Comparison of ENCODE assay signal across 8 cellular contexts in the genomic region with DNA sequence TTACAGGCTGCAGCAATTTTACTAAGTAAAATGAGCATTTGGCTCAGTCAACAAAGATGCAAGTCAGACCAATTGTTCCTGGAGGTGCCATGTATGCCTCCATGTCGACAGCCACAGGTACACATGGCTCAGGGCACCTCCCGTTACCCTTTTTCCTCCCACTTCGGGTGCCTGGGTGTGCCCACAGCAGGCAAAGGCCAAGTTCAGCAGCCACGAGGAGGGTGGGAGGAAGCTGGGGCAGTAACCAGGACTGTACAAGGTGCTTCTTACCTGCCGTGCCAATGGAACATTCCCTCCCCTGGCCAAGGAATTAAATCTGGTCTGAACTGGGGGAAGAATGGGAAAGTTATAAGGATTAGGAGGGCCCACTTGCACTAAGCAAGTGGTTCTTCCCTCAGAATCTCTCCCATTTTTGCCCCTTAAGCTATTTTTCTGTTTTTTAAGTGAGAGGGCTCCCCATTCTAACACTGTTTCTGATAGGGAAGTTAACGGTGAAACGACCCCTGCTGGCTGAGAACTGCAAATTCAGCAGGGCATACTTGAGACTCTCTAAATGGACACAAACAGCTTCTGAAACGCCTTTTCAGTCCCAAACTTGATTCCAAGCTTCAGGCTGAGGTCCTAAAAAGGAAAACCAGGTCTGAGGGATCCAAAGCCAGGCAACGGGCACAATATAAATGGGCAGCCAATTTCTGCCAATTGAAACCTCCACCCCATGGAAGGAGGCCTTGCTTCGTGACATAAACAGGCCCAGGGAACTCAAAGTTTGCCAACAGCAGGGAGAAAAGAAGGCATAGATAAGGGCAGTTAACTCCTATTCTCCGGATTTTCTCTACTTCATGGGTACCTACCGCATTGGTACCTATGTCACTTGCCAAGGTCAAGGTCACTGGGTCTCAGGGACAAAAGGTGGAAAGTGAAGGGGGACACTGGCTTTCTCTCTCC. TPM values are rescaled to one million over a fixed set of nuclear protein-coding genes. Genes with fewer than 3 reads are reported as not detected.
A peak's percentile ranks its signal among the peaks of the same experiment; 100 is the strongest.
DNase-seq lines count a peak whose midpoint lies in the region; ATAC-seq and TF ChIP-seq lines count a peak whose summit lies in the region.

No MANE protein-coding gene starts in this region.

- peak; percentile 56 for DNase-seq in CD14-positive monocyte (ENCODE audit: low spot score)
- peak; percentile 37 for DNase-seq in HCT116 (ENCODE audit: low read depth, low spot score)
- peak; percentile 61 for DNase-seq in PC-3
- peak; percentile 76 to 78 for DNase-seq in activated T-cell treated with anti-CD3 and anti-CD28 coated beads, Interleukin-2, amount 50 U/mL, for 48 hours
- DNase-seq in fibroblast of the conjunctiva (ENCODE audit: low read depth): peak; percentile 39
- DNase-seq in pons (ENCODE audit: low spot score): peak; percentile 54

- TF ChIP-seq POLR2A in HCT116 (IDR thresholded peaks at IDR 0.05; ENCODE audit: borderline replicate concordance, extremely low read depth, insufficient read depth, insufficient read length): no peak
- no peak for TF ChIP-seq POLR2A in GM18505 (IDR thresholded peaks at IDR 0.05; ENCODE audit: borderline replicate concordance, extremely low read depth, insufficient read depth, insufficient read length)

- H3K27ac ChIP-seq in HCT116 (ENCODE audit: low read depth, low read length) (no peak overlapping the region), PC-3 (ENCODE audit: low read length) (no peak overlapping the region)

- POLR2A ChIA-PET in HCT116 (lab: Charles Lee) (interaction anchor here (1.0 to 1.1 kb wide), 2 partner anchors 73 to 329 kb away, joined by 3 read pairs; no protein-coding TSS in a partner anchor), PC-3 (lab: Charles Lee; ENCODE audit: unreplicated experiment) (no interaction called here)

- CTCF ChIA-PET in HCT116 (lab: Charles Lee) (interaction anchor here (0.6 to 2.0 kb wide), 14 partner anchors 8 to 376 kb away, joined by 3 to 16 read pairs (median 4); no protein-coding TSS in a partner anchor), PC-3 (lab: Charles Lee) (interaction anchor here (0.9 kb wide), 1 partner anchor 90 kb away, joined by 3 read pairs; no protein-coding TSS in a partner anchor)

- H3K4me2 ChIP-seq in HCT116 (ENCODE audit: low read length) (peak overlapping the region; percentile 15; the same call in 1 of the 2 replicates), PC-3 (ENCODE audit: low read length) (no peak overlapping the region)

- no peak overlapping the region for H3K9ac ChIP-seq in HCT116 (ENCODE audit: low read length)
- no peak overlapping the region for H3K9ac ChIP-seq in PC-3 (ENCODE audit: low read length)

- H3K9me3 ChIP-seq in HCT116 (ENCODE audit: control insufficient read depth in 1 of 2, insufficient read depth in 1 of 2, low read depth in 1 of 2, low read length in 2 of 2): no peaks in the 10 kb centered on the region
- H3K9me3 ChIP-seq in PC-3 (ENCODE audit: low read length): no peaks in the 10 kb centered on the region

- H3K27me3 Mint-ChIP-seq in CD14-positive monocyte (ENCODE audit: low read depth in 3 of 3): no peaks in the 10 kb centered on the region

- H3K79me2 ChIP-seq in HCT116 (ENCODE audit: insufficient read depth, low read length): no peaks in the 10 kb centered on the region
- no peaks in the 10 kb centered on the region for H3K79me2 ChIP-seq in PC-3 (ENCODE audit: low read length)

- peak; percentile 64 for TF ChIP-seq RAD21 in HCT116 (IDR thresholded peaks at IDR 0.05; ENCODE audit: low read depth)

- peak; percentile 86 for TF ChIP-seq CTCF in CD14-positive monocyte (IDR thresholded peaks at IDR 0.05)
- TF ChIP-seq CTCF in HCT116 (IDR thresholded peaks at IDR 0.05 in 2 of 3, conservative IDR thresholded peaks at IDR 0.05 in 1 of 3; ENCODE audit: borderline replicate concordance in 1 of 3, insufficient read depth in 1 of 3, low read depth in 2 of 3, low read length in 2 of 3): peak; percentile 72 to 88 (median 88)
- peak; percentile 77 for TF ChIP-seq CTCF in PC-3 (conservative IDR thresholded peaks at IDR 0.05; ENCODE audit: low read depth, low read length)

- no peaks in the 10 kb centered on the region for H3K36me3 Mint-ChIP-seq in CD14-positive monocyte

- no peak overlapping the region for H3K4me3 ChIP-seq in HCT116 (replicated peaks in 1 of 2; ENCODE audit: low read depth in 1 of 2, low read length in 2 of 2)
- no peak overlapping the region for H3K4me3 ChIP-seq in PC-3 (ENCODE audit: low read length)

- H3K4me3 Mint-ChIP-seq in CD14-positive monocyte: no peak overlapping the region

- H3K27me3 ChIP-seq in HCT116 (ENCODE audit: insufficient read depth, low read length): no peaks in the 10 kb centered on the region
- H3K27me3 ChIP-seq in PC-3 (ENCODE audit: low read length): no peaks in the 10 kb centered on the region

- RAD21 ChIA-PET in HCT116 (lab: Charles Lee; ENCODE audit: low non-redundant PET in 1 of 2, low total read pairs in 2 of 2, uncharacterized antibody in 2 of 2, unreplicated experiment in 2 of 2): interaction anchor here in 1 of 2 experiments (0.9 kb wide), 1 partner anchor 8 kb away, joined by 3 read pairs; no protein-coding TSS in a partner anchor

- H3K9me2 ChIP-seq in HCT116 (ENCODE audit: insufficient read depth) (no peaks in the 10 kb centered on the region), PC-3 (replicated peaks; ENCODE audit: low read length) (no peaks in the 10 kb centered on the region)

- H2AFZ ChIP-seq in HCT116 (ENCODE audit: low read depth, low read length, poor library complexity, severe bottlenecking): no peak overlapping the region
- peak overlapping the region; percentile 26; the same call in 1 of the 2 replicates for H2AFZ ChIP-seq in PC-3 (ENCODE audit: low read length)

- no peaks in the 10 kb centered on the region for H3K36me3 ChIP-seq in HCT116 (ENCODE audit: control insufficient read depth in 1 of 2, insufficient read depth in 2 of 2, low read length in 2 of 2)
- H3K36me3 ChIP-seq in PC-3 (ENCODE audit: low read depth, low read length): no peaks in the 10 kb centered on the region

- H4K20me1 ChIP-seq in HCT116 (ENCODE audit: insufficient read depth) (no peaks in the 10 kb centered on the region), PC-3 (ENCODE audit: low read length) (no peaks in the 10 kb centered on the region)

- peak overlapping the region in 5 of 7 donors; percentile 6 to 78 (median 63) for H3K27ac Mint-ChIP-seq in CD14-positive monocyte

- intact Hi-C loops in CD14-positive monocyte (cut with micrococcal nuclease): loop anchor here in 1 of 2 donors (10.0 kb wide), 1 partner anchor 73 kb away; no protein-coding TSS in a partner anchor
- intact Hi-C loops in HCT116 (cut with micrococcal nuclease): loop anchor here (1.0 kb wide), 2 partner anchors 74 to 377 kb away; no protein-coding TSS in a partner anchor
- intact Hi-C loops in PC-3 (cut with micrococcal nuclease): loop anchor here (1.0 to 5.0 kb wide), 2 partner anchors 61 to 74 kb away; no protein-coding TSS in a partner anchor

- H3F3A ChIP-seq in PC-3 (ENCODE audit: low read length, unreplicated experiment): no peaks in the 10 kb centered on the region

- no peaks in the 10 kb centered on the region for H3K4me1 ChIP-seq in HCT116 (ENCODE audit: control insufficient read depth in 1 of 2, insufficient read depth in 2 of 2, low read length in 2 of 2)
- peaks cover 12% of the 10 kb centered on the region for H3K4me1 ChIP-seq in PC-3 (ENCODE audit: insufficient read depth, low read length)

- H3K9me3 Mint-ChIP-seq in CD14-positive monocyte: peaks cover 0 to 5% (median 0%) of the 10 kb centered on the region in 7 donors

- BruUV-seq in HCT116 (replicated peaks; lab: Mats Ljungman, UMichigan) (no TSS peak), PC-3 (replicated peaks; lab: Mats Ljungman, UMichigan) (no TSS peak)

- peak; percentile 92 for ATAC-seq in HCT116
- peak; percentile 66 for ATAC-seq in PC-3
- no peak for ATAC-seq in GM18505 (IDR thresholded peaks at IDR 0.05; ENCODE audit: unreplicated experiment)
- ATAC-seq in HG03175 (IDR thresholded peaks at IDR 0.05; ENCODE audit: unreplicated experiment): no peak

- peaks cover 30% of the 10 kb centered on the region for H3K4me1 Mint-ChIP-seq in CD14-positive monocyte

TF ChIP-seq in HCT116, 20 proteins besides CTCF, POLR2A, EP300 and RAD21:
- no peak for TF ChIP-seq SRF (IDR thresholded peaks at IDR 0.05; ENCODE audit: low read depth)
TF ChIP-seq in HCT116: peak in this region for 0.

RNA-seq across cellular contexts. Expression of gene CLECL1, which starts 24.8 kb away (rescaled TPM):
- polyA plus RNA-seq in CD14-positive monocyte: 10 to 100 TPM; 11.4 to 20.6 TPM
- total RNA-seq in HCT116 (2021; ENCODE audit: unreplicated experiment): not detected
- not detected in 2 replicates for polyA plus RNA-seq in HCT116 (2012)
- total RNA-seq in PC-3 (2014; rRNA removed): not detected in 2 replicates

RNA-seq across cellular contexts. Expression of gene CLEC2D, which starts 38.6 kb away (rescaled TPM):
- polyA plus RNA-seq in CD14-positive monocyte: 1 to 10 TPM; 2.5 to 3.9 TPM
- 1.9 TPM for total RNA-seq in HCT116 (2021; ENCODE audit: unreplicated experiment)
- polyA plus RNA-seq in HCT116 (2012): 0.70 and 1.2 TPM in 2 replicates
- total RNA-seq in PC-3 (2014; rRNA removed): 2.9 and 3.3 TPM in 2 replicates

RNA-seq across cellular contexts. Expression of gene CD69, which starts 52.6 kb away (rescaled TPM):
- 1 to 10 TPM; 5.8 to 6.0 TPM for polyA plus RNA-seq in CD14-positive monocyte
- total RNA-seq in HCT116 (2021; ENCODE audit: unreplicated experiment) (not detected), PC-3 (2014; rRNA removed) (0.75 TPM in 1 of 2 replicates, not detected in the other)
- polyA plus RNA-seq in HCT116 (2012): not detected in 2 replicates

Comparison
In these comparisons a context has a peak if more than half of its experiments do, and no peak if none do; other contexts are left out.
1. ATAC-seq: peak in HCT116 (single experiment) and PC-3 (single experiment); none in GM18505 (single experiment) and HG03175 (single experiment).
2. Peak in every context shown above with its lines, with median percentiles within 50 percentile points of each other: DNase-seq and CTCF ChIP-seq.